Comparison of ENCODE assay signal across 1 cellular context in the genomic region with DNA sequence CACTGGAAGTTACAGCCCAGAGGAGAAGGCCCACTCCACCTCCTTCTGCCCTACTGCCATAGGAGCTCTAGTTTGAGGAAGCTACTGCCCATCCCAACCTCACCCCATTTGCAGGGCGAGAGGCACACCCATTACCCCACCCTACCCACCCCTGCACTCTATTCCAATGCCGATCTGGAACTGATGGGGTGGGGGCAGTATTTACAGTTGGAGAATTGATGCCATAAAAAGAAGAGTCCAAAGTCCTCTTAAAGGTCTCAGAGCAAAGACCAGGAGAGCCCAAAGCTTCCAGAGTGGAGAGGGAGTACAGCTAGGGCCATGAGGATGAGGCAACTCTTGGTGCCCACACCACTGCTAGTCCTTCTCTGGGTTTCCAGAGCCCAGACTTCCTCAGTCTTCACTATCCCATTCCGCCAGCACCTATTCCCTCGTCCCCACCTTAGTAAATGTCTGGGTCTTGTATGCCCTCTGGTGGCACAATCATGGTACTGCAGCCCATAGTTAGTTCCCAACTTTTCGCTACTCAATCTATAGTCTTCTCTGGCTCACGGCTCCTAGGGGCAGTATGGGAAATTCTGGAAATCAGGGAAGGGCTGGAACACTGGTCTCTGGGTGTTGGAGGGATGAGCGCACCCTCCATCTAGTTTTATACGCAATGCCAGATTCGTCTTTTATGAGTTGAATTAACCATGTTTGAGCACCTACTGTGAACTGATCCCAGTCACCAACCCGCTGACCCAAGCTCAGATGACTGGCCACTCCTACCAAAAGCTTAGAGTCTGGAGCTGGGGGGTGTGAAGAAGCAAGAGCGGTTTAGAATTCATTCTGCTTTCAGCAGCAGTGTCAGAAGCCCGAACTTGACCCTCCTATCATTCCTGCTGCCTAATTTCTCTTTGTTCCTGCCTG.
TF ChIP-seq lines count a peak whose summit lies in the region.

No MANE protein-coding gene starts in this region.

TF ChIP-seq in Ishikawa, 13 proteins besides CTCF, POLR2A, EP300 and RAD21 (continued from another document):
- TF ChIP-seq REST (IDR thresholded peaks at IDR 0.05; ENCODE audit: low read depth) = no peak
- TF ChIP-seq EGR1 (IDR thresholded peaks at IDR 0.05) = no peak
- TF ChIP-seq TAF1 (IDR thresholded peaks at IDR 0.05; ENCODE audit: low read depth) = no peak
- no peak for TF ChIP-seq FOXM1 (IDR thresholded peaks at IDR 0.05; ENCODE audit: borderline replicate concordance, low read depth)
- no peak for TF ChIP-seq YY1 (IDR thresholded peaks at IDR 0.05; ENCODE audit: low read depth)
